ENCODE assay signal across 1 cellular context in the genomic region with DNA sequence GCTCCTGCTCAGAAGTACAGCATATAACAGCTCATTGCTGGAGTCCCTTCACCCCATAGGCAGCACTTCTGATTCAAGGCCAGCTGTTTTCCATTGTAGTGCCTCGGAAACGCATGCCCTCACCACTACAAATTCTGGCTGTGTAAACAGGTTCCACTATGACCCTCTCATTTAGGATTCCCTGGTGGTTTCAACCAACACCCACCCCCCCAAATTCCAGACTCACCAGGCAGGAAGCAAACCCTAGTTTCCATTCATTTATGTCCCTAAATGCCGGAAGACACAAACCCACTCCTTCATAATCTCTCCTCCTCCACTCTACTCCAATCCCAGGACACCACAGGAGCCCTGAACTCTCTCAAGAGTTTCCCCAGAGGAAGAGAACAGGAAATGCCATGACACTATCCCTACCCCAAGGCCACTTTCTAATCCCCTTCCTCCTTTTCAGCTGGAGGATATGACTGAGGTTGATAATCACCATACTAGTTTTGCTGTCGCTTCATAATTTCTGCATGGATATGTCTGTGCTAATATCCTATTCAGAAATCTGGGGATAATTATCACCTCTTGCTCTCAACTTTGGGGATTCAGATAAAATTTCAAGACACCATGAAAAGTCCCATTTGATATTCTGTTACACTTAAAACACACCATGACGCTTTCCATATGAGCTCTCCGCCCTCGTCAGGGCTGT.
TF ChIP-seq lines count a peak whose summit lies in the region.

No MANE protein-coding gene starts in this region.

TF ChIP-seq in WTC11, 78 proteins besides CTCF, POLR2A, EP300 and RAD21 (continued from another document):
- TF ChIP-seq, protein P1, sequence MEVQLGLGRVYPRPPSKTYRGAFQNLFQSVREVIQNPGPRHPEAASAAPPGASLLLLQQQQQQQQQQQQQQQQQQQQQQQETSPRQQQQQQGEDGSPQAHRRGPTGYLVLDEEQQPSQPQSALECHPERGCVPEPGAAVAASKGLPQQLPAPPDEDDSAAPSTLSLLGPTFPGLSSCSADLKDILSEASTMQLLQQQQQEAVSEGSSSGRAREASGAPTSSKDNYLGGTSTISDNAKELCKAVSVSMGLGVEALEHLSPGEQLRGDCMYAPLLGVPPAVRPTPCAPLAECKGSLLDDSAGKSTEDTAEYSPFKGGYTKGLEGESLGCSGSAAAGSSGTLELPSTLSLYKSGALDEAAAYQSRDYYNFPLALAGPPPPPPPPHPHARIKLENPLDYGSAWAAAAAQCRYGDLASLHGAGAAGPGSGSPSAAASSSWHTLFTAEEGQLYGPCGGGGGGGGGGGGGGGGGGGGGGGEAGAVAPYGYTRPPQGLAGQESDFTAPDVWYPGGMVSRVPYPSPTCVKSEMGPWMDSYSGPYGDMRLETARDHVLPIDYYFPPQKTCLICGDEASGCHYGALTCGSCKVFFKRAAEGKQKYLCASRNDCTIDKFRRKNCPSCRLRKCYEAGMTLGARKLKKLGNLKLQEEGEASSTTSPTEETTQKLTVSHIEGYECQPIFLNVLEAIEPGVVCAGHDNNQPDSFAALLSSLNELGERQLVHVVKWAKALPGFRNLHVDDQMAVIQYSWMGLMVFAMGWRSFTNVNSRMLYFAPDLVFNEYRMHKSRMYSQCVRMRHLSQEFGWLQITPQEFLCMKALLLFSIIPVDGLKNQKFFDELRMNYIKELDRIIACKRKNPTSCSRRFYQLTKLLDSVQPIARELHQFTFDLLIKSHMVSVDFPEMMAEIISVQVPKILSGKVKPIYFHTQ (CRISPR knock-in tag; IDR thresholded peaks at IDR 0.05), result no peak
- no peak for TF ChIP-seq CDX4 (CRISPR knock-in tag; IDR thresholded peaks at IDR 0.05; ENCODE audit: borderline replicate concordance)
- no peak for TF ChIP-seq NFYB (CRISPR knock-in tag; conservative IDR thresholded peaks at IDR 0.05; ENCODE audit: low read depth)
- TF ChIP-seq NFE2L1 (CRISPR knock-in tag; IDR thresholded peaks at IDR 0.05), result no peak
- TF ChIP-seq ATF1 (CRISPR knock-in tag; IDR thresholded peaks at IDR 0.05), result no peak
- TF ChIP-seq PRDM15 (CRISPR knock-in tag; IDR thresholded peaks at IDR 0.05), result no peak
- TF ChIP-seq, protein P2, sequence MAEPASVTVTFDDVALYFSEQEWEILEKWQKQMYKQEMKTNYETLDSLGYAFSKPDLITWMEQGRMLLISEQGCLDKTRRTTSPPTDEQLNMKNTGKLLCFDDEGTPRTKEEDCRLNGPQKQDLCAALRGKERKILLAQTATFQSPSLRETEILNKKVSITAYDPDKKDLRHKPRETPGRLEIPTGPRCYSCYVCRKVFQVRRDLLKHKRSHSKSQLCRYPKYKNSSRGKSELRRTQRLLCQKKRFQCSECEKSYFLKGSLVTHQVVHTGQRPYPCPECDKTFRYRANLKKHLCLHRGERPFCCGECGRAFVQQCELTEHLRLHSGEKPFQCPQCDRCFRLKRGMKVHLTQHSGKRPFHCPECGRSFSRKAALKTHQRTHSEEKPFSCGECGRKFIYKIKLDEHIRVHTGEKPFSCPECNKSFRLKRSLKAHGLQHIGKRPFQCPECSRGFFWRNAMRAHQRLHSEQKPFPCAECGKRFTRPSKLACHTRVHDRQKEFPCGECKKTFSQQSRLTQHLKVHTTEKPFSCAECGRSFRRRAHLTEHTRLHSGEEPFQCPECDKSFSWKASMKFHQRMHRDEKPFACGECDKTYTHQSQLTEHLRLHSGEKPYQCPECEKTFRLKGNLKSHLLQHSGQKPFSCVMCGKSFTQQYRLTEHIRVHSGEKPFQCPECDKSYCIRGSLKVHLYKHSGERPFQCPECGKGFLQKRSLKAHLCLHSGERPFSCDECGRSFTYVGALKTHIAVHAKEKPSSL (CRISPR knock-in tag; conservative IDR thresholded peaks at IDR 0.05), result no peak
- no peak for TF ChIP-seq KAT7 (CRISPR knock-in tag; IDR thresholded peaks at IDR 0.05; ENCODE audit: borderline replicate concordance)
- TF ChIP-seq, protein P3, sequence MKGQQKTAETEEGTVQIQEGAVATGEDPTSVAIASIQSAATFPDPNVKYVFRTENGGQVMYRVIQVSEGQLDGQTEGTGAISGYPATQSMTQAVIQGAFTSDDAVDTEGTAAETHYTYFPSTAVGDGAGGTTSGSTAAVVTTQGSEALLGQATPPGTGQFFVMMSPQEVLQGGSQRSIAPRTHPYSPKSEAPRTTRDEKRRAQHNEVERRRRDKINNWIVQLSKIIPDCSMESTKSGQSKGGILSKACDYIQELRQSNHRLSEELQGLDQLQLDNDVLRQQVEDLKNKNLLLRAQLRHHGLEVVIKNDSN (CRISPR knock-in tag; IDR thresholded peaks at IDR 0.05), result no peak
- TF ChIP-seq, protein P4, sequence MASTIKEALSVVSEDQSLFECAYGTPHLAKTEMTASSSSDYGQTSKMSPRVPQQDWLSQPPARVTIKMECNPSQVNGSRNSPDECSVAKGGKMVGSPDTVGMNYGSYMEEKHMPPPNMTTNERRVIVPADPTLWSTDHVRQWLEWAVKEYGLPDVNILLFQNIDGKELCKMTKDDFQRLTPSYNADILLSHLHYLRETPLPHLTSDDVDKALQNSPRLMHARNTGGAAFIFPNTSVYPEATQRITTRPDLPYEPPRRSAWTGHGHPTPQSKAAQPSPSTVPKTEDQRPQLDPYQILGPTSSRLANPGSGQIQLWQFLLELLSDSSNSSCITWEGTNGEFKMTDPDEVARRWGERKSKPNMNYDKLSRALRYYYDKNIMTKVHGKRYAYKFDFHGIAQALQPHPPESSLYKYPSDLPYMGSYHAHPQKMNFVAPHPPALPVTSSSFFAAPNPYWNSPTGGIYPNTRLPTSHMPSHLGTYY (CRISPR knock-in tag; IDR thresholded peaks at IDR 0.05), result no peak
- no peak for TF ChIP-seq EMX1 (CRISPR knock-in tag; IDR thresholded peaks at IDR 0.05)
- no peak for TF ChIP-seq MYBL2 (CRISPR knock-in tag; IDR thresholded peaks at IDR 0.05)
- TF ChIP-seq CREM (CRISPR knock-in tag; IDR thresholded peaks at IDR 0.05), result no peak
